ENCODE assay signal across 2 cellular contexts in genomic region chr7:151110236-151110940, GRCh38.
TF ChIP-seq lines count a peak whose summit lies in the region.

No MANE protein-coding gene starts in this region.

TF ChIP-seq in HEK293, 187 proteins besides CTCF, POLR2A, EP300 and RAD21:
- no peak for TF ChIP-seq REST (tag by site-specific recombination; IDR thresholded peaks at IDR 0.05)
- no peak for TF ChIP-seq KLF9 (tag by site-specific recombination; IDR thresholded peaks at IDR 0.05; ENCODE audit: low read depth)
- no peak for TF ChIP-seq IKZF3 (tag by site-specific recombination; IDR thresholded peaks at IDR 0.05)
- peak; percentile 40; the same call in 1 of the 2 replicates for TF ChIP-seq PRDM10 (tag by site-specific recombination; IDR thresholded peaks at IDR 0.05)
- no peak for TF ChIP-seq ZNF626 (tag by site-specific recombination; IDR thresholded peaks at IDR 0.05)
- TF ChIP-seq ZNF600 (tag by site-specific recombination; IDR thresholded peaks at IDR 0.05), result peak; percentile 98
- no peak for TF ChIP-seq ZNF174 (tag by site-specific recombination; IDR thresholded peaks at IDR 0.05)

TF ChIP-seq in K562, 482 proteins besides CTCF, POLR2A, EP300 and RAD21:
- TF ChIP-seq RHOXF2B (CRISPR knock-in tag; conservative IDR thresholded peaks at IDR 0.05) (no peak), RBM14 (IDR thresholded peaks at IDR 0.05; ENCODE audit: borderline replicate concordance, insufficient read depth, low read depth, low read length) (no peak), HIVEP1 (CRISPR knock-in tag; IDR thresholded peaks at IDR 0.05) (no peak), CCNT2 (IDR thresholded peaks at IDR 0.05; ENCODE audit: borderline replicate concordance, extremely low read depth, insufficient read length, low read depth, low read length) (no peak), HEY1 (CRISPR knock-in tag; IDR thresholded peaks at IDR 0.05; ENCODE audit: borderline replicate concordance) (no peak), TOE1 (IDR thresholded peaks at IDR 0.05; ENCODE audit: borderline replicate concordance) (no peak), TOE1 (CRISPR knock-in tag; IDR thresholded peaks at IDR 0.05; ENCODE audit: borderline replicate concordance, low read depth) (no peak), ZNF197 (CRISPR knock-in tag; IDR thresholded peaks at IDR 0.05; ENCODE audit: low read depth) (no peak), PML (IDR thresholded peaks at IDR 0.05; ENCODE audit: low read length) (0 out of 2 replicates have a peak, but pooled peaks have one; percentile 10), ZNF696 (CRISPR knock-in tag; conservative IDR thresholded peaks at IDR 0.05) (no peak), SREBF2 (CRISPR knock-in tag; IDR thresholded peaks at IDR 0.05) (0 out of 2 replicates have a peak, but pooled peaks have one; percentile 77), ZNF780A (CRISPR knock-in tag; IDR thresholded peaks at IDR 0.05) (no peak), XRCC5 (IDR thresholded peaks at IDR 0.05; ENCODE audit: low read depth, low read length) (no peak), IFI16 (CRISPR knock-in tag; IDR thresholded peaks at IDR 0.05) (no peak), ZNF561 (CRISPR knock-in tag; conservative IDR thresholded peaks at IDR 0.05) (no peak), JUN (IDR thresholded peaks at IDR 0.05; ENCODE audit: borderline replicate concordance, low read depth, low read length) (no peak), JUN (CRISPR knock-in tag; IDR thresholded peaks at IDR 0.05; ENCODE audit: borderline replicate concordance) (no peak), TAF15 (IDR thresholded peaks at IDR 0.05; ENCODE audit: low read depth, low read length) (0 out of 2 replicates have a peak, but pooled peaks have one; percentile 72), PTTG1 (tag; IDR thresholded peaks at IDR 0.05; ENCODE audit: low read depth) (no peak), ETV5 (CRISPR knock-in tag; IDR thresholded peaks at IDR 0.05; ENCODE audit: low read depth) (no peak), JUNB (CRISPR knock-in tag; conservative IDR thresholded peaks at IDR 0.05) (no peak), NRF1 (conservative IDR thresholded peaks at IDR 0.05 in 1 of 2, IDR thresholded peaks at IDR 0.05 in 1 of 2) (no peak), RBM39 (optimal IDR thresholded peaks at IDR 0.05; ENCODE audit: low read depth, low read length) (peak; percentile 30), ZBTB49 (CRISPR knock-in tag; IDR thresholded peaks at IDR 0.05; ENCODE audit: borderline replicate concordance) (no peak), NCOA4 (IDR thresholded peaks at IDR 0.05; ENCODE audit: partially characterized antibody) (no peak), CHD7 (IDR thresholded peaks at IDR 0.05; ENCODE audit: low read depth, low read length) (no peak), MEIS2 (IDR thresholded peaks at IDR 0.05; ENCODE audit: partially characterized antibody) (no peak), ZNF232 (CRISPR knock-in tag; IDR thresholded peaks at IDR 0.05) (0 out of 2 replicates have a peak, but pooled peaks have one; percentile 20), MAZ (CRISPR knock-in tag; conservative IDR thresholded peaks at IDR 0.05 in 1 of 2, IDR thresholded peaks at IDR 0.05 in 1 of 2) (no peak), ZNF175 (CRISPR knock-in tag; IDR thresholded peaks at IDR 0.05; ENCODE audit: low read depth) (no peak), ETS2 (tag; IDR thresholded peaks at IDR 0.05; ENCODE audit: borderline replicate concordance, poor library complexity, severe bottlenecking) (no peak), DDX20 (tag; IDR thresholded peaks at IDR 0.05; ENCODE audit: low read depth) (no peak), EZH2 (IDR thresholded peaks at IDR 0.05; ENCODE audit: borderline replicate concordance, low read depth, low read length) (no peak), SMARCC2 (IDR thresholded peaks at IDR 0.05; ENCODE audit: low read depth) (no peak), NR2C2 (CRISPR knock-in tag; IDR thresholded peaks at IDR 0.05) (no peak), NR2C2 (tag; IDR thresholded peaks at IDR 0.05) (no peak), HDAC6 (IDR thresholded peaks at IDR 0.05; ENCODE audit: low read depth, low read length) (no peak), FOXJ2 (tag; IDR thresholded peaks at IDR 0.05) (no peak), HBP1 (CRISPR knock-in tag; IDR thresholded peaks at IDR 0.05) (0 out of 2 replicates have a peak, but pooled peaks have one; percentile 14), SMARCB1 (IDR thresholded peaks at IDR 0.05; ENCODE audit: insufficient read length, low read depth) (no peak)
